In genomic region chr1:94931254-94931841, GRCh38 we compare ENCODE assay signal across 28 cellular contexts.
"Had no signal": no experiment of that assay in that cellular context is flagged by ENCODE, and none has a peak within 500 bp of the region (broad histone marks: within the 10 kb centered on the region; RNA-seq: fewer than 3 reads in every experiment).

No MANE protein-coding gene starts in this region.

- H3K4me3 ChIP-seq: neural progenitor cell, ovary, psoas muscle, right lobe of liver, sigmoid colon, spleen, suprapubic skin, testis, tibial artery, transverse colon, upper lobe of right lung, uterus had no signal

- H3K4me1 ChIP-seq: parathyroid adenoma, psoas muscle had no signal

- DNase-seq: natural killer cell; occipital lobe; ovary; posterior cingulate gyrus; psoas muscle; right cardiac atrium; right lobe of liver; sigmoid colon; small intestine; spleen; stimulated activated CD4-positive, alpha-beta T cell treated with anti-CD3 and anti-CD28 coated beads, Interleukin-12 subunit alpha, Interleukin-12 subunit beta, amount 100 ng/mL, for 4 hours; stimulated activated CD4-positive, alpha-beta T cell treated with anti-CD3 and anti-CD28 coated beads, Interleukin-1b, Interleukin-23, amount 100 ng/mL, for 48 hours; stimulated activated CD4-positive, alpha-beta T cell treated with anti-CD3 and anti-CD28 coated beads, Interleukin-4, amount 100 ng/mL, for 1 hour; stimulated activated CD4-positive, alpha-beta T cell treated with anti-CD3 and anti-CD28 coated beads, Interleukin-4, amount 100 ng/mL, for 4 hours; stimulated activated CD8-positive, alpha-beta memory T cell treated with anti-CD3 and anti-CD28 coated beads, Interleukin-4, amount 100 ng/mL, for 48 hours; stimulated activated naive CD4-positive, alpha-beta T cell; stimulated activated naive CD8-positive, alpha-beta T cell treated with anti-CD3 and anti-CD28 coated beads, Interleukin-15, amount 100 ng/mL, for 72 hours; stimulated activated naive CD8-positive, alpha-beta T cell treated with anti-CD3 and anti-CD28 coated beads, Interleukin-15, Interleukin-2, amounts not matched to agents 100 U/mL and 50 U/mL, for 24 hours; substantia nigra; testis; tibial artery; transverse colon; upper lobe of right lung; uterus had no signal

- H3K9ac ChIP-seq: neural progenitor cell, parathyroid adenoma had no signal

- ATAC-seq: natural killer cell; psoas muscle; right cardiac atrium; right lobe of liver; stimulated activated memory B cell treated with anti-CD40 and anti-IgM and Interleukin-4, amounts not matched to agents 10 μg/mL and 1 μg/mL and 100 μg/mL, for 72 hours; stimulated activated naive CD8-positive, alpha-beta T cell treated with anti-CD3 and anti-CD28 coated beads, Interleukin-15, amount 100 ng/mL, for 72 hours; stimulated activated naive CD8-positive, alpha-beta T cell treated with anti-CD3 and anti-CD28 coated beads, Interleukin-15, Interleukin-2, amounts not matched to agents 100 U/mL and 50 U/mL, for 24 hours; upper lobe of right lung had no signal

- H2AFZ ChIP-seq: neural progenitor cell, parathyroid adenoma had no signal

- FAIRE-seq: small intestine had no signal

- H3K27ac ChIP-seq: neural progenitor cell, ovary, parathyroid adenoma, psoas muscle, right lobe of liver, sigmoid colon, spleen, suprapubic skin, testis, upper lobe of right lung, uterus had no signal

- H3K79me2 ChIP-seq: parathyroid adenoma had no signal

- H3K9me3 ChIP-seq: ovary, psoas muscle, right lobe of liver, sigmoid colon, spleen, suprapubic skin, testis, tibial artery, transverse colon, upper lobe of right lung, uterus had no signal

- H3K27me3 ChIP-seq: neural progenitor cell, ovary, right lobe of liver, sigmoid colon, suprapubic skin, testis, tibial artery, transverse colon, upper lobe of right lung, uterus had no signal

- H3K36me3 ChIP-seq: neural progenitor cell, ovary, spleen, suprapubic skin, transverse colon, upper lobe of right lung, uterus had no signal
